Comparison of ENCODE assay signal across 10 cellular contexts in genomic region chr1:8602471-8603219, GRCh38.
A peak's percentile ranks its signal among the peaks of the same experiment; 100 is the strongest.
DNase-seq lines count a peak whose midpoint lies in the region; ATAC-seq and TF ChIP-seq lines count a peak whose summit lies in the region.
"Had no signal": no experiment of that assay in that cellular context is flagged by ENCODE, and none has a peak within 500 bp of the region (broad histone marks: within the 10 kb centered on the region; RNA-seq: fewer than 3 reads in every experiment).

No MANE protein-coding gene starts in this region.

- H3K9me3 ChIP-seq in CD8-positive, alpha-beta memory T cell (ENCODE audit: low read length) = no peaks in the 10 kb centered on the region
- no peaks in the 10 kb centered on the region for H3K9me3 ChIP-seq in trophoblast cell (ENCODE audit: insufficient read depth, low read depth, low read length)
- H3K9me3 ChIP-seq in heart left ventricle = no peaks in the 10 kb centered on the region
- no peaks in the 10 kb centered on the region for H3K9me3 ChIP-seq in lower lobe of right lung

- peaks cover 0 to 4% (median 0%) of the 10 kb centered on the region in 3 donors for H3K36me3 Mint-ChIP-seq in CD8-positive, alpha-beta memory T cell
- H3K36me3 Mint-ChIP-seq in activated T-cell treated with anti-CD3 and anti-CD28 coated beads, Interleukin-2, amount 50 U/mL, for 72 hours (ENCODE audit: insufficient read depth in 2 of 2) = peaks cover 6 to 22% of the 10 kb centered on the region in 2 donors

- H3K4me1 ChIP-seq in CD8-positive, alpha-beta memory T cell (ENCODE audit: insufficient read depth, low read length) = peaks cover 24% of the 10 kb centered on the region
- H3K4me1 ChIP-seq in trophoblast cell (ENCODE audit: control insufficient read depth in 1 of 2, insufficient read depth in 2 of 2, low read length in 2 of 2) (peaks cover 6 to 8% of the 10 kb centered on the region in 2 experiments), heart left ventricle (peaks cover 0 to 44% (median 29%) of the 10 kb centered on the region in 12 donors), lower lobe of right lung (peaks cover 17% of the 10 kb centered on the region)

- no peak for TF ChIP-seq POLR2A in heart left ventricle (IDR thresholded peaks at IDR 0.05)

- peak; percentile 43 to 58 for ATAC-seq in activated T-cell treated with anti-CD3 and anti-CD28 coated beads, Interleukin-2, amount 50 U/mL, for 72 hours (replicated peaks in 1 of 2)
- no peak for ATAC-seq in heart left ventricle
- no peak for ATAC-seq in lower lobe of right lung
- ATAC-seq: left ventricle myocardium superior had no signal

- no peak overlapping the region for H3K14ac ChIP-seq in trophoblast cell (ENCODE audit: low read length)

- POLR2A ChIA-PET in CD8-positive, alpha-beta memory T cell (lab: Charles Lee) = no interaction called here

- no peak overlapping the region for H2BK12ac ChIP-seq in trophoblast cell (ENCODE audit: low read length)

- no peak overlapping the region for H3K23ac ChIP-seq in trophoblast cell (ENCODE audit: low read length)

- TF ChIP-seq CTCF in heart left ventricle (IDR thresholded peaks at IDR 0.05) = no peak
- TF ChIP-seq CTCF in lower lobe of right lung (IDR thresholded peaks at IDR 0.05) = no peak

- WGBS in trophoblast cell (ENCODE audit: extremely low coverage, insufficient coverage, insufficient read length) = no CpG with 5 or more reads among the region's 5 CpGs
- WGBS in heart left ventricle, 4 donors = 57 to 70% (median 66%) methylated on average over 5 of the region's 5 CpGs

- H3K27me3 ChIP-seq in CD8-positive, alpha-beta memory T cell (ENCODE audit: insufficient read depth, low read length, poor library complexity, severe bottlenecking) = no peaks in the 10 kb centered on the region
- H3K27me3 ChIP-seq in trophoblast cell (ENCODE audit: insufficient read depth, low read length) = no peaks in the 10 kb centered on the region
- H3K27me3 ChIP-seq in heart left ventricle = no peaks in the 10 kb centered on the region
- H3K27me3 ChIP-seq in lower lobe of right lung (ENCODE audit: low read depth) = no peaks in the 10 kb centered on the region

- H2BK120ac ChIP-seq in trophoblast cell (ENCODE audit: insufficient read depth, low read length, poor library complexity) = no peak overlapping the region

- H4K8ac ChIP-seq in trophoblast cell (ENCODE audit: low read depth, low read length) = no peak overlapping the region

- H3K4me3 ChIP-seq in CD8-positive, alpha-beta memory T cell (ENCODE audit: low read length) = no peak overlapping the region
- H3K4me3 ChIP-seq in trophoblast cell (ENCODE audit: low read depth, low read length) (no peak overlapping the region), heart left ventricle (no peak overlapping the region), lower lobe of right lung (no peak overlapping the region)

- peak overlapping the region; percentile 33 for H3K4ac ChIP-seq in trophoblast cell (ENCODE audit: low read depth, low read length)

- CTCF ChIA-PET in CD8-positive, alpha-beta memory T cell (lab: Charles Lee) = interaction anchor here (0.6 to 1.4 kb wide), 2 partner anchors 41 to 67 kb away, joined by 3 to 5 read pairs; no protein-coding TSS in a partner anchor

- no peaks in the 10 kb centered on the region for H3K9me3 Mint-ChIP-seq in CD8-positive, alpha-beta memory T cell
- H3K9me3 Mint-ChIP-seq in activated T-cell treated with anti-CD3 and anti-CD28 coated beads, Interleukin-2, amount 50 U/mL, for 72 hours = peaks cover 0 to 2% of the 10 kb centered on the region in 2 donors

- H3K27ac Mint-ChIP-seq in CD8-positive, alpha-beta memory T cell = peak overlapping the region; percentile 59 to 96 (median 90)
- peak overlapping the region; percentile 100 for H3K27ac Mint-ChIP-seq in activated T-cell treated with anti-CD3 and anti-CD28 coated beads, Interleukin-2, amount 50 U/mL, for 72 hours

- H2BK5ac ChIP-seq in trophoblast cell (ENCODE audit: low read depth, low read length, poor library complexity) = no peak overlapping the region

- H3K4me2 ChIP-seq in trophoblast cell (ENCODE audit: low read length) = no peak overlapping the region

- no peak overlapping the region for H4K91ac ChIP-seq in trophoblast cell (ENCODE audit: low read depth, low read length)

- H3K27me3 Mint-ChIP-seq in CD8-positive, alpha-beta memory T cell = no peaks in the 10 kb centered on the region
- H3K27me3 Mint-ChIP-seq in activated T-cell treated with anti-CD3 and anti-CD28 coated beads, Interleukin-2, amount 50 U/mL, for 72 hours (ENCODE audit: low read depth) = no peaks in the 10 kb centered on the region

- H3K9ac ChIP-seq in trophoblast cell (ENCODE audit: low read length) = no peak overlapping the region

- no peaks in the 10 kb centered on the region for H3K36me3 ChIP-seq in CD8-positive, alpha-beta memory T cell (ENCODE audit: insufficient read depth, low read length)
- H3K36me3 ChIP-seq in trophoblast cell (ENCODE audit: control insufficient read depth in 1 of 2, insufficient read depth in 2 of 2, low read length in 2 of 2) = peaks cover 0 to 2% of the 10 kb centered on the region in 2 experiments
- H3K36me3 ChIP-seq in heart left ventricle = no peaks in the 10 kb centered on the region
- no peaks in the 10 kb centered on the region for H3K36me3 ChIP-seq in lower lobe of right lung

- H3K4me3 Mint-ChIP-seq in CD8-positive, alpha-beta memory T cell = peak overlapping the region; percentile 4 to 82 (median 63)
- H3K4me3 Mint-ChIP-seq in activated T-cell treated with anti-CD3 and anti-CD28 coated beads, Interleukin-2, amount 50 U/mL, for 72 hours = peak overlapping the region; percentile 80 to 94

- no peak overlapping the region for H3K27ac ChIP-seq in CD8-positive, alpha-beta memory T cell (ENCODE audit: low read depth, low read length)
- no peak overlapping the region for H3K27ac ChIP-seq in trophoblast cell (ENCODE audit: low read depth, low read length)
- H3K27ac ChIP-seq in heart left ventricle = peak overlapping the region in 1 of 12 donors; percentile 18
- no peak overlapping the region for H3K27ac ChIP-seq in lower lobe of right lung

- no peaks in the 10 kb centered on the region for H3K79me1 ChIP-seq in trophoblast cell (ENCODE audit: low read length)

- peaks cover 37 to 40% (median 40%) of the 10 kb centered on the region in 3 donors for H3K4me1 Mint-ChIP-seq in CD8-positive, alpha-beta memory T cell
- peaks cover 82% of the 10 kb centered on the region for H3K4me1 Mint-ChIP-seq in activated T-cell treated with anti-CD3 and anti-CD28 coated beads, Interleukin-2, amount 50 U/mL, for 72 hours (ENCODE audit: low read depth)

- no peaks in the 10 kb centered on the region for H3K79me2 ChIP-seq in trophoblast cell (ENCODE audit: control insufficient read depth, insufficient read depth, low read length, poor library complexity)

- no peak overlapping the region for H2AFZ ChIP-seq in trophoblast cell (ENCODE audit: insufficient read depth, low read length, poor library complexity)

- H4K12ac ChIP-seq in trophoblast cell (ENCODE audit: low read depth, low read length) = no peak overlapping the region

- no peak for DNase-seq in CD8-positive, alpha-beta memory T cell
- DNase-seq in NCI-H1092 treated with DMSO at 0.1 percent for 48 hours (lab: John Stamatoyannopoulos, UW) (peak; percentile 97), trophoblast cell (no peak), pons (ENCODE audit: low spot score) (no peak), heart left ventricle (no peak), lower lobe of right lung (no peak), OCI-M2 (lab: John Stamatoyannopoulos, UW; ENCODE audit: unreplicated experiment) (no peak)
- peak; percentile 42 to 51 for DNase-seq in activated T-cell treated with anti-CD3 and anti-CD28 coated beads, Interleukin-2, amount 50 U/mL, for 72 hours
- DNase-seq: DMS 273 treated with DMSO at 0.1 percent for 48 hours, left ventricle myocardium superior had no signal

- intact Hi-C loops in heart left ventricle (cut with DNase I) = no loop called here
- intact Hi-C loops in lower lobe of right lung (cut with DNase I) = no loop called here

- H3K18ac ChIP-seq in trophoblast cell (ENCODE audit: low read length) = no peak overlapping the region

- H2AK5ac ChIP-seq in trophoblast cell (ENCODE audit: low read length) = no peak overlapping the region

Comparison
In these comparisons a context has a peak if more than half of its experiments do, and no peak if none do; other contexts are left out.
1. DNase-seq: peak in NCI-H1092 treated with DMSO at 0.1 percent for 48 hours (single experiment) and activated T-cell treated with anti-CD3 and anti-CD28 coated beads, Interleukin-2, amount 50 U/mL, for 72 hours (2 of 2); none in CD8-positive, alpha-beta memory T cell (0 of 5), trophoblast cell (0 of 2), pons (single experiment), heart left ventricle (0 of 5), lower lobe of right lung (single experiment) and OCI-M2 (single experiment).
2. ATAC-seq: peak in activated T-cell treated with anti-CD3 and anti-CD28 coated beads, Interleukin-2, amount 50 U/mL, for 72 hours (2 of 2); none in heart left ventricle (0 of 4) and lower lobe of right lung (0 of 2).